33 cellular contexts compared by ENCODE assay signal in genomic region chr3:159951580-159951979, GRCh38. TPM values are rescaled to one million over a fixed set of nuclear protein-coding genes. Genes with fewer than 3 reads are reported as not detected.
"Had no signal": no experiment of that assay in that cellular context is flagged by ENCODE, and none has a peak within 500 bp of the region (broad histone marks: within the 10 kb centered on the region; RNA-seq: fewer than 3 reads in every experiment).

No MANE protein-coding gene starts in this region.

- H3K9me3 ChIP-seq: ascending aorta had no signal

- H3K36me3 ChIP-seq: ascending aorta, cardiac muscle cell, WERI-Rb-1 had no signal

- H3K4me3 ChIP-seq: ascending aorta, cardiac muscle cell, PC-9 had no signal

- H2AFZ ChIP-seq: PC-9 had no signal

- H3K4me2 ChIP-seq: PC-9 had no signal

- H3K4me1 ChIP-seq: ascending aorta had no signal

- DNase-seq: activated CD4-positive, alpha-beta T cell treated with anti-CD3 and anti-CD28 coated beads for 1 hour; activated CD4-positive, alpha-beta T cell treated with anti-CD3 and anti-CD28 coated beads for 48 hours; activated CD4-positive, CD25-positive, alpha-beta regulatory T cell; activated CD8-positive, alpha-beta T cell treated with anti-CD3 and anti-CD28 coated beads for 36 hours; activated gamma-delta T cell; activated naive CD4-positive, alpha-beta T cell treated with Interleukin-2 at 50 U/mL for 16 hours; activated naive CD8-positive, alpha-beta T cell treated with anti-CD3 and anti-CD28 coated beads, Interleukin-2, amount 10 ng/mL, durations not matched to agents 7 days and 5 days; activated T-cell treated with anti-CD3 and anti-CD28 coated beads, Interleukin-2, amount 50 U/mL, for 24 hours; amygdala; Karpas-422; KBM-7; NCI-H1092 treated with DMSO at 0.1 percent for 48 hours; NCI-H1417; NCI-H146; NCI-H187; NCI-H2029 treated with DMSO at 0.1 percent for 48 hours; NCI-H2107; NCI-H2171; NCI-H510A; NCI-H526; NCI-H748 treated with DMSO at 0.1 percent for 48 hours; NK-92 treated with Interleukin-12 subunit alpha and Interleukin-12 subunit beta, amount 100 ng/mL, for 24 hours; PC-9; SIG-M5; SW 1271; T-helper 1 cell; T-helper 2 cell; T-helper 9 cell; WERI-Rb-1 had no signal

- H3K27ac ChIP-seq: ascending aorta, cardiac muscle cell, PC-9, RWPE1, WERI-Rb-1 had no signal

- H3K27me3 ChIP-seq: ascending aorta, cardiac muscle cell had no signal

RNA-seq across cellular contexts. Expression of gene IL12A, which starts 37.1 kb away (rescaled TPM):
- total RNA-seq: activated CD8-positive, alpha-beta T cell treated with anti-CD3 and anti-CD28 coated beads for 36 hours; ascending aorta; OCI-LY7 had no signal
- polyA plus RNA-seq: cardiac muscle cell had no signal
